30 cellular contexts compared by ENCODE assay signal in genomic region chr1:221575605-221576004, GRCh38.
DNase-seq lines count a peak whose midpoint lies in the region; ATAC-seq and TF ChIP-seq lines count a peak whose summit lies in the region.
"Had no signal": no experiment of that assay in that cellular context is flagged by ENCODE, and none has a peak within 500 bp of the region (broad histone marks: within the 10 kb centered on the region; RNA-seq: fewer than 3 reads in every experiment).

No MANE protein-coding gene starts in this region.

- 0 out of 2 replicates have a peak overlapping the region, but pooled peaks have one; percentile 10 for H3K27ac ChIP-seq in 22Rv1
- no peak overlapping the region for H3K27ac ChIP-seq in vagina
- H3K27ac ChIP-seq: left lung, skin epidermis, thoracic aorta had no signal

- no peak for ATAC-seq in esophagus mucosa
- ATAC-seq: activated CD8-positive, alpha-beta memory T cell treated with anti-CD3 and anti-CD28 coated beads, Interleukin-2, amount 10 ng/mL, durations not matched to agents 7 days and 5 days; left lung; natural killer cell had no signal

- no peaks in the 10 kb centered on the region for H3K9me3 ChIP-seq in vagina
- H3K9me3 ChIP-seq: left lung, thoracic aorta had no signal

- no peaks in the 10 kb centered on the region for H3K36me3 Mint-ChIP-seq in progenitor cell of endocrine pancreas (ENCODE audit: insufficient read depth)
- H3K36me3 Mint-ChIP-seq: activated CD8-positive, alpha-beta memory T cell treated with anti-CD3 and anti-CD28 coated beads, Interleukin-2, amount 10 ng/mL, durations not matched to agents 7 days and 5 days; brain; CD4-positive, alpha-beta memory T cell; natural killer cell had no signal

- H3K27me3 Mint-ChIP-seq in progenitor cell of endocrine pancreas = no peaks in the 10 kb centered on the region
- H3K27me3 Mint-ChIP-seq: activated CD8-positive, alpha-beta memory T cell treated with anti-CD3 and anti-CD28 coated beads, Interleukin-2, amount 10 ng/mL, durations not matched to agents 7 days and 5 days; IgD-negative memory B cell; stimulated activated naive CD8-positive, alpha-beta T cell treated with anti-CD3 and anti-CD28 coated beads, Interleukin-15, Interleukin-2, amounts not matched to agents 100 ng/mL and 50 ng/mL, for 24 hours had no signal

- peaks cover 14% of the 10 kb centered on the region for H3K9me3 Mint-ChIP-seq in progenitor cell of endocrine pancreas (ENCODE audit: low read depth)
- H3K9me3 Mint-ChIP-seq: natural killer cell had no signal

- H3K4me3 Mint-ChIP-seq in progenitor cell of endocrine pancreas (ENCODE audit: low read depth) = no peak overlapping the region
- H3K4me3 Mint-ChIP-seq: activated CD8-positive, alpha-beta memory T cell treated with anti-CD3 and anti-CD28 coated beads, Interleukin-2, amount 10 ng/mL, durations not matched to agents 7 days and 5 days; brain; CD4-positive, alpha-beta memory T cell; IgD-negative memory B cell; immature natural killer cell; natural killer cell; stimulated activated naive CD8-positive, alpha-beta T cell treated with anti-CD3 and anti-CD28 coated beads, Interleukin-15, Interleukin-2, amounts not matched to agents 100 ng/mL and 50 ng/mL, for 24 hours; WTC11 had no signal

- in situ Hi-C loops in astrocyte of the spinal cord (cut with HindIII; ENCODE audit: low sequenced_read_pairs) = no loop called here

- H3K27me3 ChIP-seq in vagina = no peaks in the 10 kb centered on the region
- H3K27me3 ChIP-seq: left lung had no signal

- H3K4me3 ChIP-seq in astrocyte of the spinal cord (ENCODE audit: low read depth, low read length) (no peak overlapping the region), vagina (no peak overlapping the region)
- H3K4me3 ChIP-seq: left lung, skin epidermis, thoracic aorta had no signal

- TF ChIP-seq CTCF in 22Rv1 (IDR thresholded peaks at IDR 0.05) (no peak), astrocyte of the spinal cord (IDR thresholded peaks at IDR 0.05; ENCODE audit: low read depth, low read length) (no peak), vagina (IDR thresholded peaks at IDR 0.05) (no peak), progenitor cell of endocrine pancreas (IDR thresholded peaks at IDR 0.05; ENCODE audit: unreplicated experiment) (no peak)

- no peak for TF ChIP-seq POLR2A in vagina (IDR thresholded peaks at IDR 0.05)

- DNase-seq in DMS53 (lab: John Stamatoyannopoulos, UW) (peak; percentile 15), DMS53 treated with DMSO at 0.1 percent for 48 hours (lab: John Stamatoyannopoulos, UW; ENCODE audit: unreplicated experiment) (no peak), astrocyte of the spinal cord (ENCODE audit: low read depth, low spot score) (peak; percentile 17), glomerular visceral epithelial cell (ENCODE audit: extremely low spot score) (peak; percentile 4), vagina (ENCODE audit: extremely low spot score in 2 of 2) (no peak), progenitor cell of endocrine pancreas (ENCODE audit: low spot score, unreplicated experiment) (no peak)
- DNase-seq: activated CD8-positive, alpha-beta memory T cell treated with anti-CD3 and anti-CD28 coated beads, Interleukin-2, amount 10 ng/mL, durations not matched to agents 7 days and 5 days; activated naive CD4-positive, alpha-beta T cell; activated T-cell treated with anti-CD3 and anti-CD28 coated beads, Interleukin-2, amount 50 U/mL, for 48 hours; AML-193; CD4-positive, alpha-beta memory T cell; effector CD4-positive, alpha-beta T cell; hippocampal formation; immature natural killer cell; left lung; midbrain; natural killer cell; NCI-H1105; NCI-H187 treated with DMSO at 0.1 percent for 48 hours; NCI-H345; NCI-H748 treated with DMSO at 0.1 percent for 48 hours; occipital lobe had no signal

- no peak overlapping the region for H3K27ac Mint-ChIP-seq in progenitor cell of endocrine pancreas
- H3K27ac Mint-ChIP-seq: activated CD8-positive, alpha-beta memory T cell treated with anti-CD3 and anti-CD28 coated beads, Interleukin-2, amount 10 ng/mL, durations not matched to agents 7 days and 5 days; brain; CD4-positive, alpha-beta memory T cell; IgD-negative memory B cell; immature natural killer cell; natural killer cell; stimulated activated naive CD8-positive, alpha-beta T cell treated with anti-CD3 and anti-CD28 coated beads, Interleukin-15, Interleukin-2, amounts not matched to agents 100 ng/mL and 50 ng/mL, for 24 hours; WTC11 had no signal

- no peaks in the 10 kb centered on the region for H3K4me1 ChIP-seq in vagina
- H3K4me1 ChIP-seq: left lung had no signal

- H3K36me3 ChIP-seq in vagina = no peaks in the 10 kb centered on the region
- H3K36me3 ChIP-seq: left lung, thoracic aorta had no signal

- no peaks in the 10 kb centered on the region for H3K4me1 Mint-ChIP-seq in progenitor cell of endocrine pancreas (ENCODE audit: low read depth)
- H3K4me1 Mint-ChIP-seq: activated CD8-positive, alpha-beta memory T cell treated with anti-CD3 and anti-CD28 coated beads, Interleukin-2, amount 10 ng/mL, durations not matched to agents 7 days and 5 days; CD4-positive, alpha-beta memory T cell; IgD-negative memory B cell; immature natural killer cell; natural killer cell; WTC11 had no signal

- intact Hi-C loops in vagina (cut with DNase I) = loop anchor here (5.0 kb wide), 1 partner anchor 868 kb away; no protein-coding TSS in a partner anchor

Comparison
In these comparisons a context has a peak if more than half of its experiments do, and no peak if none do; other contexts are left out.
1. DNase-seq: peak in DMS53 (single experiment), astrocyte of the spinal cord (single experiment) and glomerular visceral epithelial cell (single experiment); none in DMS53 treated with DMSO at 0.1 percent for 48 hours (single experiment), vagina (0 of 2) and progenitor cell of endocrine pancreas (single experiment).